26 cellular contexts compared by ENCODE assay signal in the genomic region with DNA sequence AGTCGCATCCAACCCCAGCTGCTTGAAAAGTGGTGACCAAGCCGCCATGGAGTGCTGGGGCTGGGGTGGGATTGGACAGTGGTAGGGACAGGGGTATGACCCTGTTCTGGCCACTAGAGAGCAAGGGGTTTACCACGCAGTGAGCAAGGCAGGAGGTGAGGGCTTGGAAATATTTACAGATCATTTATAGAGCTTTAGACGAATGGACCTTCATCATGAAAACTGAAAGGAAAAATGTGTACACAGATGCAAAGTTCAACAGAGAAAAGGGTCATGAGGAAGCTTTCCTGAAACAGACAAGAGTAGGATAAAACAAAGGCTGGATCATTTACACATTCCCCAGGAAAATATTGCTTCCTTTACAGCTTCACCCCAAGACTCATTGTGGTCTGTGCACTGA.
A peak's percentile ranks its signal among the peaks of the same experiment; 100 is the strongest.
DNase-seq lines count a peak whose midpoint lies in the region; ATAC-seq, FAIRE-seq and TF ChIP-seq lines count a peak whose summit lies in the region.
"Had no signal": no experiment of that assay in that cellular context is flagged by ENCODE, and none has a peak within 500 bp of the region (broad histone marks: within the 10 kb centered on the region; RNA-seq: fewer than 3 reads in every experiment).

No MANE protein-coding gene starts in this region.

- CTCF ChIA-PET in H1 (lab: Charles Lee; ENCODE audit: partially characterized antibody): interaction anchor here (1.0 to 3.2 kb wide), 6 partner anchors 8 to 53 kb away, joined by 3 to 13 read pairs (median 4); no protein-coding TSS in a partner anchor

- no peak overlapping the region for H3K4me2 ChIP-seq in H1 (ENCODE audit: insufficient read depth in 1 of 2, low read depth in 2 of 2, low read length in 2 of 2)
- no peak overlapping the region for H3K4me2 ChIP-seq in smooth muscle cell
- H3K4me2 ChIP-seq: A549 had no signal

- H3K27me3 ChIP-seq in H1 (replicated peaks in 1 of 4; ENCODE audit: control insufficient read depth in 3 of 4, extremely low read depth in 1 of 4, insufficient read depth in 3 of 4, low read length in 3 of 4): no peaks in the 10 kb centered on the region; a peak in 2 of 7 replicates
- H3K27me3 ChIP-seq in smooth muscle cell (ENCODE audit: low read depth): peaks cover 3% of the 10 kb centered on the region
- H3K27me3 ChIP-seq: SJCRH30 had no signal

- no peaks in the 10 kb centered on the region for H3K36me3 ChIP-seq in H1 (ENCODE audit: control insufficient read depth in 2 of 4, insufficient read depth in 4 of 4, low read length in 3 of 4)
- H3K36me3 ChIP-seq in smooth muscle cell (ENCODE audit: low read depth): no peaks in the 10 kb centered on the region
- H3K36me3 ChIP-seq: SJCRH30 had no signal

- ATAC-seq in left lobe of liver: peak; percentile 42
- ATAC-seq in GM18520 (IDR thresholded peaks at IDR 0.05; ENCODE audit: unreplicated experiment): no peak
- ATAC-seq: A549, Right ventricle myocardium inferior, SK-N-SH treated with all-trans-retinoic acid at 6 μM for 48 hours had no signal

- no peak for TF ChIP-seq RAD21 in H1 (IDR thresholded peaks at IDR 0.05 in 1 of 2, conservative IDR thresholded peaks at IDR 0.05 in 1 of 2; ENCODE audit: low read depth in 2 of 2, low read length in 2 of 2)

- H4K8ac ChIP-seq in H1 (ENCODE audit: extremely low read depth, insufficient read depth, low read length): no peak overlapping the region

- no peak overlapping the region for H4K5ac ChIP-seq in H1 (ENCODE audit: insufficient read length, low read depth, low read length)

- H3K4me1 Mint-ChIP-seq in immature natural killer cell: no peaks in the 10 kb centered on the region
- H3K4me1 Mint-ChIP-seq: CD4-positive, alpha-beta memory T cell had no signal

- H3K36me3 Mint-ChIP-seq in immature natural killer cell: no peaks in the 10 kb centered on the region
- H3K36me3 Mint-ChIP-seq: CD4-positive, alpha-beta memory T cell had no signal

- H3K9me3 ChIP-seq in H1 (ENCODE audit: insufficient read depth in 2 of 2, low read depth in 1 of 2, low read length in 1 of 2) (no peaks in the 10 kb centered on the region), smooth muscle cell (replicated peaks; ENCODE audit: low read depth) (no peaks in the 10 kb centered on the region)
- H3K9me3 ChIP-seq: A549, SJCRH30 had no signal

- H3K56ac ChIP-seq in H1 (replicated peaks; ENCODE audit: insufficient read length, low read depth, low read length): no peak overlapping the region

- H3K18ac ChIP-seq in H1 (ENCODE audit: extremely low read depth, low read length): no peak overlapping the region

- H3K9ac ChIP-seq in H1 (replicated peaks in 1 of 4; ENCODE audit: extremely low read depth in 1 of 4, low read depth in 3 of 4, low read length in 3 of 4) (no peak overlapping the region), smooth muscle cell (ENCODE audit: low read depth) (no peak overlapping the region)

- no peaks in the 10 kb centered on the region for H4K20me1 ChIP-seq in H1 (replicated peaks in 1 of 2; ENCODE audit: control insufficient read depth in 1 of 2, insufficient read depth in 2 of 2, low read length in 2 of 2)
- H4K20me1 ChIP-seq in smooth muscle cell (ENCODE audit: low read depth): no peaks in the 10 kb centered on the region

- H2BK5ac ChIP-seq in H1 (ENCODE audit: low read depth, low read length): no peak overlapping the region

- DNase-seq in H1 (ENCODE audit: low read depth in 1 of 2, low spot score in 2 of 2) (no peak), left lobe of liver (ENCODE audit: low spot score) (no peak), posterior vena cava (ENCODE audit: low spot score) (peak; percentile 18), cerebellar cortex (ENCODE audit: low spot score) (no peak), immature natural killer cell (no peak), smooth muscle cell (lab: John Stamatoyannopoulos, UW; ENCODE audit: unreplicated experiment) (no peak)
- DNase-seq: C1 segment of cervical spinal cord; CD4-positive, alpha-beta memory T cell; COR-L47; NCI-H1048; NCI-H1417; NCI-H1694; NCI-H2081; NCI-H2171 treated with DMSO at 0.1 percent for 48 hours; NCI-H345; NCI-H524; NCI-H774; SJCRH30 had no signal

- no peak overlapping the region for H2BK15ac ChIP-seq in H1 (ENCODE audit: low read length)

- no peak overlapping the region for H2BK120ac ChIP-seq in H1 (replicated peaks; ENCODE audit: low read depth, low read length)

- intact Hi-C loops in posterior vena cava (cut with DNase I): no loop called here

- H3K4me1 ChIP-seq in H1 (replicated peaks in 1 of 4; ENCODE audit: control insufficient read depth in 3 of 4, insufficient read depth in 4 of 4, low read length in 3 of 4) (peaks cover 3 to 11% (median 9%) of the 10 kb centered on the region in 4 experiments), smooth muscle cell (ENCODE audit: low read depth) (peaks cover 15% of the 10 kb centered on the region)
- H3K4me1 ChIP-seq: A549, SJCRH30 had no signal

- H3K27ac Mint-ChIP-seq in immature natural killer cell: no peak overlapping the region
- H3K27ac Mint-ChIP-seq: CD4-positive, alpha-beta memory T cell had no signal

- H2AK5ac ChIP-seq in H1 (ENCODE audit: low read depth, low read length): no peak overlapping the region

- no peak overlapping the region; the same call in 1 of the 2 replicates for H2BK20ac ChIP-seq in H1 (ENCODE audit: low read length)

- H3K27me3 Mint-ChIP-seq in immature natural killer cell (ENCODE audit: low read depth in 3 of 3): peaks cover under 1 to 13% (median 12%) of the 10 kb centered on the region in 3 donors

- FAIRE-seq in H1 (lab: Jason Lieb, UNC): no peak
- FAIRE-seq: A549, G401.6, GM12891, GM19239, H54 had no signal

- TF ChIP-seq CTCF in H1 (IDR thresholded peaks at IDR 0.05; ENCODE audit: control extremely low read depth in 1 of 3, insufficient read depth in 1 of 3, low read depth in 1 of 3, low read length in 3 of 3) (no peak), smooth muscle cell (IDR thresholded peaks at IDR 0.05; ENCODE audit: borderline replicate concordance, insufficient read depth, poor library complexity, severe bottlenecking) (no peak)

- no peak overlapping the region for H3K27ac ChIP-seq in H1 (ENCODE audit: low read depth, low read length)
- H3K27ac ChIP-seq in smooth muscle cell (ENCODE audit: low read depth): no peak overlapping the region
- H3K27ac ChIP-seq: A549, SJCRH30 had no signal

- H3K4me3 Mint-ChIP-seq in immature natural killer cell: no peak overlapping the region
- H3K4me3 Mint-ChIP-seq: CD4-positive, alpha-beta memory T cell had no signal

- no peaks in the 10 kb centered on the region for H3F3A ChIP-seq in smooth muscle cell (ENCODE audit: low read depth)

- H3K23me2 ChIP-seq in H1 (ENCODE audit: low read depth, low read length): no peaks in the 10 kb centered on the region

- no peak overlapping the region for H3K4ac ChIP-seq in H1 (replicated peaks; ENCODE audit: insufficient read length, low read depth, low read length)

- H3K79me1 ChIP-seq in H1 (ENCODE audit: low read depth, low read length): no peaks in the 10 kb centered on the region

- no peak overlapping the region for H3K4me3 ChIP-seq in H1 (ENCODE audit: extremely low read depth in 1 of 4, insufficient read depth in 2 of 4, low read depth in 3 of 4, low read length in 4 of 4)
- no peak overlapping the region for H3K4me3 ChIP-seq in smooth muscle cell
- H3K4me3 ChIP-seq: A549, SJCRH30 had no signal

- peak overlapping the region; percentile 50; the same call in 1 of the 2 replicates for H2BK12ac ChIP-seq in H1 (ENCODE audit: low read depth, low read length)

- H3K9me3 Mint-ChIP-seq in immature natural killer cell: no peaks in the 10 kb centered on the region

- H3K23ac ChIP-seq in H1 (ENCODE audit: insufficient read length): no peak overlapping the region

- H3K14ac ChIP-seq in H1 (ENCODE audit: insufficient read length): no peak overlapping the region

- TF ChIP-seq EP300 in H1 (IDR thresholded peaks at IDR 0.05; ENCODE audit: borderline replicate concordance in 1 of 2, low read depth in 2 of 2, low read length in 2 of 2): no peak

- TF ChIP-seq POLR2A in H1 (IDR thresholded peaks at IDR 0.05; ENCODE audit: control extremely low read depth in 1 of 2, low read depth in 2 of 2, low read length in 2 of 2): no peak

- WGBS in H1 (ENCODE audit: extremely low coverage in 1 of 2, insufficient coverage in 1 of 2, insufficient read length in 1 of 2, insufficient replicate concordance in 2 of 2, low coverage in 1 of 2, low lambda C conversion rate in 2 of 2, missing lambda C conversion rate in 1 of 2), 2 experiments: 84% methylated on average over 4 of the region's 4 CpGs; no CpG with 5 or more reads in 1 of the 2 experiments
- 96% methylated on average over 4 of the region's 4 CpGs for WGBS in smooth muscle cell (ENCODE audit: low lambda C conversion rate)

- H4K91ac ChIP-seq in H1 (replicated peaks; ENCODE audit: insufficient read length, low read length): peak overlapping the region; percentile 12

- H3K79me2 ChIP-seq in H1 (ENCODE audit: control insufficient read depth in 1 of 2, insufficient read depth in 2 of 2, low read length in 2 of 2) (no peaks in the 10 kb centered on the region), smooth muscle cell (ENCODE audit: low read depth) (no peaks in the 10 kb centered on the region)

- H2AFZ ChIP-seq in H1 (ENCODE audit: low read length) (no peak overlapping the region), smooth muscle cell (ENCODE audit: low read depth) (no peak overlapping the region)

- POLR2A ChIA-PET in H1 (lab: Charles Lee; ENCODE audit: partially characterized antibody): no interaction called here

TF ChIP-seq in H1, 55 proteins besides CTCF, POLR2A, EP300 and RAD21 (continues in another document):
- TF ChIP-seq CBX8 (IDR thresholded peaks at IDR 0.05; ENCODE audit: borderline replicate concordance, low read depth, low read length) (no peak), CREB1 (IDR thresholded peaks at IDR 0.05) (no peak), JUND (IDR thresholded peaks at IDR 0.05; ENCODE audit: low read length) (no peak)
